ENCODE assay signal across 26 cellular contexts in genomic region chr15:48941913-48942312, GRCh38. TPM values are rescaled to one million over a fixed set of nuclear protein-coding genes. Genes with fewer than 3 reads are reported as not detected.
"Had no signal": no experiment of that assay in that cellular context is flagged by ENCODE, and none has a peak within 500 bp of the region (broad histone marks: within the 10 kb centered on the region; RNA-seq: fewer than 3 reads in every experiment).

No MANE protein-coding gene starts in this region.

- H3K36me3 ChIP-seq: left lung, lower lobe of right lung, ovary, right atrium auricular region, right lobe of liver, stomach, thyroid gland, transverse colon, upper lobe of left lung, vagina had no signal

- H3K9me3 Mint-ChIP-seq: stimulated activated naive B cell treated with anti-CD40 and anti-IgM and Interleukin-4, amounts not matched to agents 10 μg/mL and 1 μg/mL and 100 μg/mL, for 72 hours had no signal

- H3K4me3 ChIP-seq: left lung, lower lobe of right lung, ovary, right atrium auricular region, right lobe of liver, smooth muscle cell, stomach, testis, thyroid gland, transverse colon, upper lobe of left lung, vagina had no signal

- DNase-seq: hippocampal formation; kidney glomerular epithelial cell; left cardiac atrium; left lung; lower lobe of right lung; mammary epithelial cell; mesenchymal stem cell; naive thymus-derived CD8-positive, alpha-beta T cell; ovary; right lobe of liver; stimulated activated CD4-positive, alpha-beta T cell treated with anti-CD3 and anti-CD28 coated beads, Interleukin-1b, Interleukin-23, amount 100 ng/mL, for 48 hours; stimulated activated CD4-positive, alpha-beta T cell treated with anti-CD3 and anti-CD28 coated beads, Interleukin-2, amount 100 ng/mL, for 48 hours; stimulated activated CD4-positive, alpha-beta T cell treated with anti-CD3 and anti-CD28 coated beads, Interleukin-4, amount 100 ng/mL, for 4 hours; stimulated activated CD8-positive, alpha-beta memory T cell treated with anti-CD3 and anti-CD28 coated beads, Interleukin-4, amount 100 ng/mL, for 48 hours; stimulated activated naive B cell treated with anti-CD40 and anti-IgM and Interleukin-4, amounts not matched to agents 10 μg/mL and 1 μg/mL and 100 μg/mL, for 72 hours; stimulated activated naive CD8-positive, alpha-beta T cell treated with anti-CD3 and anti-CD28 coated beads, Interleukin-15, Interleukin-2, amounts not matched to agents 100 U/mL and 50 U/mL, for 24 hours; stomach; testis; thyroid gland; transverse colon; upper lobe of left lung had no signal

- FAIRE-seq: keratinocyte had no signal

- H3K9me3 ChIP-seq: left lung, lower lobe of right lung, ovary, right atrium auricular region, right lobe of liver, stomach, testis, thyroid gland, transverse colon, upper lobe of left lung, vagina had no signal

- H3K4me3 Mint-ChIP-seq: naive thymus-derived CD8-positive, alpha-beta T cell; stimulated activated naive B cell treated with anti-CD40 and anti-IgM and Interleukin-4, amounts not matched to agents 10 μg/mL and 1 μg/mL and 100 μg/mL, for 72 hours had no signal

- H3K4me1 ChIP-seq: lower lobe of right lung, right lobe of liver, stomach, upper lobe of left lung, vagina had no signal

- H3K27ac Mint-ChIP-seq: naive thymus-derived CD8-positive, alpha-beta T cell; progenitor cell of endocrine pancreas; stimulated activated naive B cell treated with anti-CD40 and anti-IgM and Interleukin-4, amounts not matched to agents 10 μg/mL and 1 μg/mL and 100 μg/mL, for 72 hours had no signal

- ATAC-seq: left cardiac atrium; left lung; lower lobe of right lung; naive thymus-derived CD8-positive, alpha-beta T cell; right lobe of liver; stimulated activated naive B cell treated with anti-CD40 and anti-IgM and Interleukin-4, amounts not matched to agents 10 μg/mL and 1 μg/mL and 100 μg/mL, for 72 hours; stimulated activated naive CD8-positive, alpha-beta T cell treated with anti-CD3 and anti-CD28 coated beads, Interleukin-15, Interleukin-2, amounts not matched to agents 100 U/mL and 50 U/mL, for 24 hours had no signal

- H3K36me3 Mint-ChIP-seq: naive thymus-derived CD8-positive, alpha-beta T cell; stimulated activated naive B cell treated with anti-CD40 and anti-IgM and Interleukin-4, amounts not matched to agents 10 μg/mL and 1 μg/mL and 100 μg/mL, for 72 hours had no signal

- H3K27me3 ChIP-seq: left lung, ovary, right atrium auricular region, right lobe of liver, stomach, testis, thyroid gland, transverse colon, upper lobe of left lung, vagina had no signal

- H3K4me2 ChIP-seq: smooth muscle cell had no signal

- H3K27me3 Mint-ChIP-seq: progenitor cell of endocrine pancreas had no signal

- H3K27ac ChIP-seq: left lung, lower lobe of right lung, ovary, right atrium auricular region, right lobe of liver, stomach, thyroid gland, transverse colon, upper lobe of left lung, vagina had no signal

RNA-seq across cellular contexts. Expression of gene SHC4, which starts 21.8 kb away (rescaled TPM):
- total RNA-seq: naive thymus-derived CD8-positive, alpha-beta T cell had no signal
- polyA plus RNA-seq: naive thymus-derived CD8-positive, alpha-beta T cell had no signal
